In genomic region chr19:41307954-41308449, GRCh38 we compare ENCODE assay signal across 8 cellular contexts. TPM values are rescaled to one million over a fixed set of nuclear protein-coding genes. Genes with fewer than 3 reads are reported as not detected.
A peak's percentile ranks its signal among the peaks of the same experiment; 100 is the strongest.
DNase-seq lines count a peak whose midpoint lies in the region; ATAC-seq, FAIRE-seq and TF ChIP-seq lines count a peak whose summit lies in the region.

No MANE protein-coding gene starts in this region.

- H3K27me3 ChIP-seq in HUES48 (ENCODE audit: control insufficient read depth, insufficient read depth, low read length) = no peaks in the 10 kb centered on the region

- H3K27ac ChIP-seq in HUES48 (ENCODE audit: low read depth, low read length) (peak overlapping the region; percentile 52), kidney (ENCODE audit: low read depth in 2 of 2, low read length in 2 of 2) (peak overlapping the region; percentile 45 to 68)

- peak overlapping the region; percentile 98 for H3K27ac Mint-ChIP-seq in activated CD8-positive, alpha-beta T cell treated with anti-CD3 and anti-CD28 coated beads, Interleukin-2, amount 10 ng/mL, durations not matched to agents 7 days and 5 days
- H3K27ac Mint-ChIP-seq in stimulated activated naive CD8-positive, alpha-beta T cell treated with anti-CD3 and anti-CD28 coated beads, Interleukin-15, amount 100 ng/mL, for 72 hours = peak overlapping the region; percentile 76 to 94

- peak overlapping the region; percentile 96 for H3K4me3 Mint-ChIP-seq in activated CD8-positive, alpha-beta T cell treated with anti-CD3 and anti-CD28 coated beads, Interleukin-2, amount 10 ng/mL, durations not matched to agents 7 days and 5 days
- peak overlapping the region; percentile 88 to 99 for H3K4me3 Mint-ChIP-seq in stimulated activated naive CD8-positive, alpha-beta T cell treated with anti-CD3 and anti-CD28 coated beads, Interleukin-15, amount 100 ng/mL, for 72 hours

- CTCF ChIA-PET in activated CD8-positive, alpha-beta T cell treated with anti-CD3 and anti-CD28 coated beads, Interleukin-2, amount 10 ng/mL, durations not matched to agents 7 days and 5 days (lab: Charles Lee) = interaction anchor here (1.0 to 9.3 kb wide), 20 partner anchors 9 to 338 kb away, joined by 3 to 138 read pairs (median 6); partner anchors contain the start of genes B9D2, DMAC2 and HNRNPUL1

- intact Hi-C loops in kidney (cut with DNase I) = no loop called here

- POLR2A ChIA-PET in activated CD8-positive, alpha-beta T cell treated with anti-CD3 and anti-CD28 coated beads, Interleukin-2, amount 10 ng/mL, durations not matched to agents 7 days and 5 days (lab: Charles Lee) = interaction anchor here (0.6 to 8.3 kb wide), 8 partner anchors 10 to 114 kb away, joined by 3 to 105 read pairs (median 5); partner anchors contain the start of genes HNRNPUL1 and TGFB1

- peaks cover 83% of the 10 kb centered on the region for H3K4me1 Mint-ChIP-seq in activated CD8-positive, alpha-beta T cell treated with anti-CD3 and anti-CD28 coated beads, Interleukin-2, amount 10 ng/mL, durations not matched to agents 7 days and 5 days (ENCODE audit: low read depth)
- H3K4me1 Mint-ChIP-seq in stimulated activated naive CD8-positive, alpha-beta T cell treated with anti-CD3 and anti-CD28 coated beads, Interleukin-15, amount 100 ng/mL, for 72 hours = peaks cover 84% of the 10 kb centered on the region

- H3K36me3 Mint-ChIP-seq in activated CD8-positive, alpha-beta T cell treated with anti-CD3 and anti-CD28 coated beads, Interleukin-2, amount 10 ng/mL, durations not matched to agents 7 days and 5 days (ENCODE audit: low read depth) = peaks cover 76% of the 10 kb centered on the region

- TF ChIP-seq CTCF in kidney (IDR thresholded peaks at IDR 0.05; ENCODE audit: borderline replicate concordance, extremely low read depth, insufficient read depth) = no peak

- FAIRE-seq in kidney (lab: Jason Lieb, UNC) = no peak

- peaks cover 7% of the 10 kb centered on the region for H3K4me1 ChIP-seq in HUES48 (ENCODE audit: control insufficient read depth, insufficient read depth, low read length)
- peaks cover 9 to 15% of the 10 kb centered on the region in 2 donors for H3K4me1 ChIP-seq in kidney (ENCODE audit: control insufficient read depth in 1 of 2, insufficient read depth in 1 of 2, low read depth in 1 of 2, low read length in 2 of 2)

- H3K27me3 Mint-ChIP-seq in activated CD8-positive, alpha-beta T cell treated with anti-CD3 and anti-CD28 coated beads, Interleukin-2, amount 10 ng/mL, durations not matched to agents 7 days and 5 days (ENCODE audit: low read depth) = no peaks in the 10 kb centered on the region
- no peaks in the 10 kb centered on the region for H3K27me3 Mint-ChIP-seq in stimulated activated naive CD8-positive, alpha-beta T cell treated with anti-CD3 and anti-CD28 coated beads, Interleukin-15, amount 100 ng/mL, for 72 hours

- ATAC-seq in activated CD8-positive, alpha-beta T cell treated with anti-CD3 and anti-CD28 coated beads, Interleukin-2, amount 10 ng/mL, durations not matched to agents 7 days and 5 days = peak; percentile 7
- ATAC-seq in stimulated activated naive CD8-positive, alpha-beta T cell treated with anti-CD3 and anti-CD28 coated beads, Interleukin-15, amount 100 ng/mL, for 72 hours = peak; percentile 11

- no peak overlapping the region for H3K9ac ChIP-seq in HUES48 (ENCODE audit: low read depth, low read length)
- H3K9ac ChIP-seq in kidney (ENCODE audit: low read length in 2 of 2) = peak overlapping the region; percentile 59 to 82

- DNase-seq in activated CD8-positive, alpha-beta T cell treated with anti-CD3 and anti-CD28 coated beads, Interleukin-2, amount 10 ng/mL, durations not matched to agents 7 days and 5 days = no peak
- DNase-seq in kidney (no peak), NCI-H187 (lab: John Stamatoyannopoulos, UW) (no peak), OCI-M1 (lab: John Stamatoyannopoulos, UW) (no peak), RKO (ENCODE audit: low spot score) (no peak), HCEC 1CT (no peak)
- DNase-seq in stimulated activated naive CD8-positive, alpha-beta T cell treated with anti-CD3 and anti-CD28 coated beads, Interleukin-15, amount 100 ng/mL, for 72 hours = no peak

- no peaks in the 10 kb centered on the region for H3K9me3 ChIP-seq in HUES48 (ENCODE audit: control insufficient read depth, insufficient read depth, low read length)
- no peaks in the 10 kb centered on the region for H3K9me3 ChIP-seq in kidney (ENCODE audit: control insufficient read depth in 1 of 2, low read length in 2 of 2)

- H3K9me3 Mint-ChIP-seq in activated CD8-positive, alpha-beta T cell treated with anti-CD3 and anti-CD28 coated beads, Interleukin-2, amount 10 ng/mL, durations not matched to agents 7 days and 5 days (ENCODE audit: insufficient read depth) = no peaks in the 10 kb centered on the region
- no peaks in the 10 kb centered on the region for H3K9me3 Mint-ChIP-seq in stimulated activated naive CD8-positive, alpha-beta T cell treated with anti-CD3 and anti-CD28 coated beads, Interleukin-15, amount 100 ng/mL, for 72 hours

- no peak overlapping the region for H3K4me3 ChIP-seq in HUES48 (ENCODE audit: low read depth, low read length)
- no peak overlapping the region for H3K4me3 ChIP-seq in kidney (ENCODE audit: low read length in 2 of 2)

- H3K36me3 ChIP-seq in HUES48 (ENCODE audit: control insufficient read depth, insufficient read depth, low read length) = peaks cover 58% of the 10 kb centered on the region
- peaks cover 26 to 38% of the 10 kb centered on the region in 2 donors for H3K36me3 ChIP-seq in kidney (ENCODE audit: control insufficient read depth in 1 of 2, insufficient read depth in 2 of 2, low read length in 2 of 2)

RNA-seq across cellular contexts. Expression of gene CCDC97, which starts 2.0 kb away (rescaled TPM):
- 10 to 100 TPM; 33.5 to 36.1 TPM for total RNA-seq in activated CD8-positive, alpha-beta T cell treated with anti-CD3 and anti-CD28 coated beads, Interleukin-2, amount 10 ng/mL, durations not matched to agents 7 days and 5 days
- 28.1 TPM for total RNA-seq in kidney
- polyA plus RNA-seq in kidney (ENCODE audit: insufficient read depth, low read depth, low replicate concordance) = 9.8 TPM

RNA-seq across cellular contexts. Expression of gene HNRNPUL1, which starts 43.8 kb away (rescaled TPM):
- 100 to 1,000 TPM; 332 to 340 TPM for total RNA-seq in activated CD8-positive, alpha-beta T cell treated with anti-CD3 and anti-CD28 coated beads, Interleukin-2, amount 10 ng/mL, durations not matched to agents 7 days and 5 days
- total RNA-seq in kidney = 182 TPM
- polyA plus RNA-seq in kidney (ENCODE audit: insufficient read depth, low read depth, low replicate concordance) = 51.0 TPM

RNA-seq across cellular contexts. Expression of gene TGFB1, which starts 45.7 kb away (rescaled TPM):
- 100 to 1,000 TPM; 210 to 231 TPM for total RNA-seq in activated CD8-positive, alpha-beta T cell treated with anti-CD3 and anti-CD28 coated beads, Interleukin-2, amount 10 ng/mL, durations not matched to agents 7 days and 5 days
- 48.0 TPM for total RNA-seq in kidney
- polyA plus RNA-seq in kidney (ENCODE audit: insufficient read depth, low read depth, low replicate concordance) = 19.1 TPM

RNA-seq across cellular contexts. Expression of gene B9D2, which starts 55.9 kb away (rescaled TPM):
- 10 to 100 TPM; 10.6 to 12.8 TPM for total RNA-seq in activated CD8-positive, alpha-beta T cell treated with anti-CD3 and anti-CD28 coated beads, Interleukin-2, amount 10 ng/mL, durations not matched to agents 7 days and 5 days
- total RNA-seq in kidney = 12.6 TPM
- polyA plus RNA-seq in kidney (ENCODE audit: insufficient read depth, low read depth, low replicate concordance) = 15.7 TPM
